9 cellular contexts compared by ENCODE assay signal in genomic region chr2:157874278-157874825, GRCh38. TPM values are rescaled to one million over a fixed set of nuclear protein-coding genes. Genes with fewer than 3 reads are reported as not detected.
DNase-seq lines count a peak whose midpoint lies in the region; ATAC-seq and TF ChIP-seq lines count a peak whose summit lies in the region.
"Had no signal": no experiment of that assay in that cellular context is flagged by ENCODE, and none has a peak within 500 bp of the region (broad histone marks: within the 10 kb centered on the region; RNA-seq: fewer than 3 reads in every experiment).

No MANE protein-coding gene starts in this region.

- DNase-seq in activated T-cell treated with anti-CD3 and anti-CD28 coated beads, Interleukin-2, amount 50 U/mL, for 4 hours = no peak
- DNase-seq in activated T-cell treated with anti-CD3 and anti-CD28 coated beads for 4 hours (no peak), colonic mucosa (no peak), lower lobe of right lung (no peak), upper lobe of left lung (peak; percentile 25 to 39), NCI-H446 treated with DMSO at 0.1 percent for 48 hours (lab: John Stamatoyannopoulos, UW) (no peak), DMS53 treated with DMSO at 0.1 percent for 48 hours (lab: John Stamatoyannopoulos, UW; ENCODE audit: unreplicated experiment) (no peak)
- DNase-seq: activated CD4-positive, alpha-beta T cell treated with anti-CD3 and anti-CD28 coated beads, Interleukin-2, amount 50 U/mL, for 4 hours had no signal

- peaks cover 74% of the 10 kb centered on the region for H3K4me1 Mint-ChIP-seq in activated T-cell treated with anti-CD3 and anti-CD28 coated beads, Interleukin-2, amount 50 U/mL, for 4 hours (ENCODE audit: low read depth)

- no peak for TF ChIP-seq CTCF in colonic mucosa (IDR thresholded peaks at IDR 0.05)
- TF ChIP-seq CTCF in lower lobe of right lung (IDR thresholded peaks at IDR 0.05) = no peak
- TF ChIP-seq CTCF in upper lobe of left lung (IDR thresholded peaks at IDR 0.05) = no peak

- 76 to 87% methylated on average over 6 of the region's 6 CpGs for WGBS in upper lobe of left lung, 2 donors

- no peaks in the 10 kb centered on the region for H3K27me3 ChIP-seq in colonic mucosa
- H3K27me3 ChIP-seq in lower lobe of right lung (ENCODE audit: low read depth) = no peaks in the 10 kb centered on the region
- H3K27me3 ChIP-seq in upper lobe of left lung = no peaks in the 10 kb centered on the region

- H3K9me3 Mint-ChIP-seq in activated T-cell treated with anti-CD3 and anti-CD28 coated beads, Interleukin-2, amount 50 U/mL, for 4 hours = no peaks in the 10 kb centered on the region

- H3K4me3 ChIP-seq in colonic mucosa = peak overlapping the region; percentile 59
- peak overlapping the region; percentile 83 for H3K4me3 ChIP-seq in lower lobe of right lung
- peak overlapping the region in 3 of 4 donors; percentile 84 to 98 (median 89) for H3K4me3 ChIP-seq in upper lobe of left lung

- H3K27ac ChIP-seq in colonic mucosa = peak overlapping the region; percentile 65
- peak overlapping the region; percentile 76 for H3K27ac ChIP-seq in lower lobe of right lung
- peak overlapping the region in 2 of 4 donors; percentile 73 to 97 for H3K27ac ChIP-seq in upper lobe of left lung

- peak overlapping the region; percentile 90 for H3K4me3 Mint-ChIP-seq in activated T-cell treated with anti-CD3 and anti-CD28 coated beads, Interleukin-2, amount 50 U/mL, for 4 hours

- H3K4me1 ChIP-seq in colonic mucosa = peaks cover 5% of the 10 kb centered on the region
- H3K4me1 ChIP-seq in lower lobe of right lung = peaks cover 47% of the 10 kb centered on the region
- peaks cover 19 to 28% (median 25%) of the 10 kb centered on the region in 4 donors for H3K4me1 ChIP-seq in upper lobe of left lung

- H3K9me3 ChIP-seq in colonic mucosa = no peaks in the 10 kb centered on the region
- no peaks in the 10 kb centered on the region for H3K9me3 ChIP-seq in lower lobe of right lung
- H3K9me3 ChIP-seq in upper lobe of left lung = no peaks in the 10 kb centered on the region

- H3K27me3 Mint-ChIP-seq in activated T-cell treated with anti-CD3 and anti-CD28 coated beads, Interleukin-2, amount 50 U/mL, for 4 hours (ENCODE audit: low read depth) = no peaks in the 10 kb centered on the region

- intact Hi-C loops in colonic mucosa (cut with DNase I) = loop anchor here (10.0 kb wide), 1 partner anchor 130 kb away; no protein-coding TSS in a partner anchor
- intact Hi-C loops in lower lobe of right lung (cut with DNase I) = loop anchor here (10.0 kb wide), 1 partner anchor 90 kb away; no protein-coding TSS in a partner anchor

- H3K36me3 ChIP-seq in colonic mucosa = no peaks in the 10 kb centered on the region
- no peaks in the 10 kb centered on the region for H3K36me3 ChIP-seq in lower lobe of right lung
- no peaks in the 10 kb centered on the region for H3K36me3 ChIP-seq in upper lobe of left lung

- no peak for TF ChIP-seq POLR2A in upper lobe of left lung (IDR thresholded peaks at IDR 0.05)

- H3K36me3 Mint-ChIP-seq in activated T-cell treated with anti-CD3 and anti-CD28 coated beads, Interleukin-2, amount 50 U/mL, for 4 hours (ENCODE audit: insufficient read depth) = no peaks in the 10 kb centered on the region

- ATAC-seq in activated T-cell treated with anti-CD3 and anti-CD28 coated beads, Interleukin-2, amount 50 U/mL, for 4 hours = no peak
- no peak for ATAC-seq in lower lobe of right lung
- ATAC-seq in upper lobe of left lung (ENCODE audit: low FRiP score in 2 of 2) = no peak
- no peak for ATAC-seq in HG02884 (IDR thresholded peaks at IDR 0.05; ENCODE audit: unreplicated experiment)

- H3K9ac ChIP-seq in colonic mucosa (ENCODE audit: low read depth in 2 of 2, low read length in 2 of 2) = peak overlapping the region in 1 of 2 donors; percentile 52

- TF ChIP-seq EP300 in upper lobe of left lung (IDR thresholded peaks at IDR 0.05) = no peak

RNA-seq across cellular contexts. Expression of gene ACVR1, which starts 1.8 kb away (rescaled TPM):
- total RNA-seq in activated T-cell treated with anti-CD3 and anti-CD28 coated beads, Interleukin-2, amount 50 U/mL, for 4 hours = 10 to 100 TPM; 11.5 to 14.1 (median 13.2) TPM
- total RNA-seq in colonic mucosa (10 to 100 TPM; 15.8 to 18.0 TPM), lower lobe of right lung (35.0 TPM), upper lobe of left lung (10 to 100 TPM; 16.4 to 38.8 (median 25.8) TPM)

Comparison
In these comparisons a context has a peak if more than half of its experiments do, and no peak if none do; other contexts are left out.
1. DNase-seq: peak in upper lobe of left lung (2 of 2); none in activated T-cell treated with anti-CD3 and anti-CD28 coated beads, Interleukin-2, amount 50 U/mL, for 4 hours (single experiment), activated T-cell treated with anti-CD3 and anti-CD28 coated beads for 4 hours (single experiment), colonic mucosa (single experiment), lower lobe of right lung (single experiment), NCI-H446 treated with DMSO at 0.1 percent for 48 hours (single experiment) and DMS53 treated with DMSO at 0.1 percent for 48 hours (single experiment).
2. Peak in every context shown above with its lines, with median percentiles within 50 percentile points of each other: H3K4me3 ChIP-seq.